Comparison of ENCODE assay signal across 9 cellular contexts in genomic region chr6:75609639-75610590, GRCh38. TPM values are rescaled to one million over a fixed set of nuclear protein-coding genes. Genes with fewer than 3 reads are reported as not detected.
DNase-seq lines count a peak whose midpoint lies in the region; ATAC-seq, FAIRE-seq and TF ChIP-seq lines count a peak whose summit lies in the region.
"Had no signal": no experiment of that assay in that cellular context is flagged by ENCODE, and none has a peak within 500 bp of the region (broad histone marks: within the 10 kb centered on the region; RNA-seq: fewer than 3 reads in every experiment).

No MANE protein-coding gene starts in this region.

- TF ChIP-seq CTCF in epithelial cell of esophagus (IDR thresholded peaks at IDR 0.05; ENCODE audit: insufficient read depth, low read depth, low read length, missing control alignments) (no peak), heart right ventricle (IDR thresholded peaks at IDR 0.05) (no peak)

- H3K27me3 ChIP-seq in heart right ventricle: no peaks in the 10 kb centered on the region

- peak; percentile 74 for FAIRE-seq in GM19239 (lab: Jason Lieb, UNC)

- DNase-seq in GM19239 (ENCODE audit: insufficient read length, low spot score): no peak
- peak; percentile 31 for DNase-seq in RPMI7951 (ENCODE audit: low read depth)
- peak; percentile 22 for DNase-seq in epithelial cell of esophagus (ENCODE audit: low read depth)
- DNase-seq in renal cortical epithelial cell (ENCODE audit: low read depth): peak; percentile 54
- no peak for DNase-seq in HuH-7.5 (ENCODE audit: low spot score)
- DNase-seq in heart right ventricle: no peak
- DNase-seq: stimulated activated CD4-positive, alpha-beta T cell treated with anti-CD3 and anti-CD28 coated beads, Interleukin-1b, Interleukin-23, amount 100 ng/mL, for 48 hours had no signal

- intact Hi-C loops in heart right ventricle (cut with DNase I): loop anchor here in 1 of 10 donors (10.0 kb wide), 1 partner anchor 325 kb away; the partner anchor contains the start of gene TMEM30A

- H3K9me3 ChIP-seq in heart right ventricle: no peaks in the 10 kb centered on the region

- ATAC-seq in heart right ventricle (no peak), GM21381 (IDR thresholded peaks at IDR 0.05; ENCODE audit: unreplicated experiment) (no peak), HG02973 (IDR thresholded peaks at IDR 0.05; ENCODE audit: unreplicated experiment) (no peak)

- peak overlapping the region in 3 of 10 donors; percentile 20 to 65 (median 63) for H3K27ac ChIP-seq in heart right ventricle

- H3K4me3 ChIP-seq in epithelial cell of esophagus (ENCODE audit: low read length) (no peak overlapping the region), heart right ventricle (no peak overlapping the region)

- peaks cover 3 to 98% (median 80%) of the 10 kb centered on the region in 9 donors for H3K4me1 ChIP-seq in heart right ventricle

- WGBS in heart right ventricle, 2 donors: 87 to 94% methylated on average over 6 of the region's 6 CpGs

- peaks cover 0 to 5% (median 0%) of the 10 kb centered on the region in 9 donors for H3K36me3 ChIP-seq in heart right ventricle

RNA-seq across cellular contexts. Expression of gene SENP6, which starts 8.2 kb away (rescaled TPM):
- total RNA-seq in RPMI7951 (2014; rRNA removed; shearing (Covaris generic)): 46.1 and 66.2 TPM in 2 replicates
- total RNA-seq in renal cortical epithelial cell (47.8 and 104 TPM in 2 replicates), heart right ventricle (10 to 100 TPM; 48.8 to 72.5 (median 64.9) TPM)
- 10 to 100 TPM; 14.1 to 35.3 TPM for polyA plus RNA-seq in heart right ventricle

Comparison
In these comparisons a context has a peak if more than half of its experiments do, and no peak if none do; other contexts are left out.
1. DNase-seq: peak in RPMI7951 (single experiment), epithelial cell of esophagus (single experiment) and renal cortical epithelial cell (single experiment); none in GM19239 (single experiment), HuH-7.5 (single experiment) and heart right ventricle (0 of 2).